1 cellular context compared by ENCODE assay signal in the genomic region with DNA sequence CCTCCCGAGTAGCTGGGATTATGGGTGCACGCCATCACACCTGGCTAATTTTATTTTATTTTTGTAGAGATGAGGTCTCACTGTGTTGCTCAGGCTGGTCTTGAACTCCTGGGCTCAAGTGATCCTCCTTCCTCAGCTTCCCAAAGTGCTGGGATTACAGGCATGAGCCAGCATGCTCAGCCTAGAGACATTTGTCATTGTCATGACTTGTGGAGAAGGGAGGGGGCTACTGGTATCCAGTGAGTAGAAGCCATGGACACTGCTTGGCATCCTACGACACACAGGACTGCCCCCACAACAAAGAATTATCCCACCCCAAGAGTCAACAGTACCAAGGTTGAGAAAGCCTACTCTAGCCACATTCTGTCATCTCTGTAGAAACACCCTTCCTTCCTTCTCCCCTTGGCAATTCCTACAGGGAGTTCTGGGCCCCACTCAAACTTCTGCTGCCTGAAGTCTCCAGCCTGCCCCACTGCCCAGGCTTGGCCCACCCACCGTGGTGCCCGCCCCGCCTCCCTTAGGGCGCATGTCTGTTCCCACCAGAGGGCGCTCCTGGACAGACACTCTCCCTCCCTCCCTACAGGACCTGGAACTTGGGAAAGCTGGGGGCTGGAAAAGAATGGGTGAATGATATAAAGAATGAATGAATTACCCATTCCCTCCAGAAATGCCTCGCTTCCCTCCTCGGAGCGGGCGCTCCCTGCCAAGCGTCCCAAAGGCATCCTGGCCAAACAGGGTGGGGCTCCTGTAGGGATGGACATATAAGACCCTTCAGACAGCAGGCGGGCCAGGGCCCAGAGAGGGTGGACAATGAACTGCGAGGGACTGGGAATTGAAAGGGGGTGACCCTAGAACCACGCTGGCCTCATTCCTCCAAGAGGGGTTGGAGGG.
TF ChIP-seq lines count a peak whose summit lies in the region.

No MANE protein-coding gene starts in this region.

TF ChIP-seq in A549, 52 proteins besides CTCF, POLR2A, EP300 and RAD21 (continued from another document):
- TF ChIP-seq, protein P1, sequence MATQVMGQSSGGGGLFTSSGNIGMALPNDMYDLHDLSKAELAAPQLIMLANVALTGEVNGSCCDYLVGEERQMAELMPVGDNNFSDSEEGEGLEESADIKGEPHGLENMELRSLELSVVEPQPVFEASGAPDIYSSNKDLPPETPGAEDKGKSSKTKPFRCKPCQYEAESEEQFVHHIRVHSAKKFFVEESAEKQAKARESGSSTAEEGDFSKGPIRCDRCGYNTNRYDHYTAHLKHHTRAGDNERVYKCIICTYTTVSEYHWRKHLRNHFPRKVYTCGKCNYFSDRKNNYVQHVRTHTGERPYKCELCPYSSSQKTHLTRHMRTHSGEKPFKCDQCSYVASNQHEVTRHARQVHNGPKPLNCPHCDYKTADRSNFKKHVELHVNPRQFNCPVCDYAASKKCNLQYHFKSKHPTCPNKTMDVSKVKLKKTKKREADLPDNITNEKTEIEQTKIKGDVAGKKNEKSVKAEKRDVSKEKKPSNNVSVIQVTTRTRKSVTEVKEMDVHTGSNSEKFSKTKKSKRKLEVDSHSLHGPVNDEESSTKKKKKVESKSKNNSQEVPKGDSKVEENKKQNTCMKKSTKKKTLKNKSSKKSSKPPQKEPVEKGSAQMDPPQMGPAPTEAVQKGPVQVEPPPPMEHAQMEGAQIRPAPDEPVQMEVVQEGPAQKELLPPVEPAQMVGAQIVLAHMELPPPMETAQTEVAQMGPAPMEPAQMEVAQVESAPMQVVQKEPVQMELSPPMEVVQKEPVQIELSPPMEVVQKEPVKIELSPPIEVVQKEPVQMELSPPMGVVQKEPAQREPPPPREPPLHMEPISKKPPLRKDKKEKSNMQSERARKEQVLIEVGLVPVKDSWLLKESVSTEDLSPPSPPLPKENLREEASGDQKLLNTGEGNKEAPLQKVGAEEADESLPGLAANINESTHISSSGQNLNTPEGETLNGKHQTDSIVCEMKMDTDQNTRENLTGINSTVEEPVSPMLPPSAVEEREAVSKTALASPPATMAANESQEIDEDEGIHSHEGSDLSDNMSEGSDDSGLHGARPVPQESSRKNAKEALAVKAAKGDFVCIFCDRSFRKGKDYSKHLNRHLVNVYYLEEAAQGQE (IDR thresholded peaks at IDR 0.05) = no peak
- TF ChIP-seq EHMT2 (IDR thresholded peaks at IDR 0.05; ENCODE audit: low read depth) (no peak), ESRRA (IDR thresholded peaks at IDR 0.05; ENCODE audit: borderline replicate concordance, low read length) (no peak), NPAS2 (CRISPR knock-in tag; IDR thresholded peaks at IDR 0.05; ENCODE audit: borderline replicate concordance) (no peak), JUNB (IDR thresholded peaks at IDR 0.05) (no peak), RFX5 (IDR thresholded peaks at IDR 0.05) (no peak), PHF8 (IDR thresholded peaks at IDR 0.05; ENCODE audit: borderline replicate concordance, low read depth) (no peak), HOXB5 (CRISPR knock-in tag; IDR thresholded peaks at IDR 0.05) (no peak), TP53 (CRISPR knock-in tag; IDR thresholded peaks at IDR 0.05) (no peak), HOXA7 (CRISPR knock-in tag; IDR thresholded peaks at IDR 0.05) (no peak)
- TF ChIP-seq, protein P2, sequence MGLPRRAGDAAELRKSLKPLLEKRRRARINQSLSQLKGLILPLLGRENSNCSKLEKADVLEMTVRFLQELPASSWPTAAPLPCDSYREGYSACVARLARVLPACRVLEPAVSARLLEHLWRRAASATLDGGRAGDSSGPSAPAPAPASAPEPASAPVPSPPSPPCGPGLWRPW (IDR thresholded peaks at IDR 0.05) = no peak
- TF ChIP-seq, protein P3, sequence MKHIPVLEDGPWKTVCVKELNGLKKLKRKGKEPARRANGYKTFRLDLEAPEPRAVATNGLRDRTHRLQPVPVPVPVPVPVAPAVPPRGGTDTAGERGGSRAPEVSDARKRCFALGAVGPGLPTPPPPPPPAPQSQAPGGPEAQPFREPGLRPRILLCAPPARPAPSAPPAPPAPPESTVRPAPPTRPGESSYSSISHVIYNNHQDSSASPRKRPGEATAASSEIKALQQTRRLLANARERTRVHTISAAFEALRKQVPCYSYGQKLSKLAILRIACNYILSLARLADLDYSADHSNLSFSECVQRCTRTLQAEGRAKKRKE (CRISPR knock-in tag; IDR thresholded peaks at IDR 0.05; ENCODE audit: low read depth) = no peak
- TF ChIP-seq, protein P4, sequence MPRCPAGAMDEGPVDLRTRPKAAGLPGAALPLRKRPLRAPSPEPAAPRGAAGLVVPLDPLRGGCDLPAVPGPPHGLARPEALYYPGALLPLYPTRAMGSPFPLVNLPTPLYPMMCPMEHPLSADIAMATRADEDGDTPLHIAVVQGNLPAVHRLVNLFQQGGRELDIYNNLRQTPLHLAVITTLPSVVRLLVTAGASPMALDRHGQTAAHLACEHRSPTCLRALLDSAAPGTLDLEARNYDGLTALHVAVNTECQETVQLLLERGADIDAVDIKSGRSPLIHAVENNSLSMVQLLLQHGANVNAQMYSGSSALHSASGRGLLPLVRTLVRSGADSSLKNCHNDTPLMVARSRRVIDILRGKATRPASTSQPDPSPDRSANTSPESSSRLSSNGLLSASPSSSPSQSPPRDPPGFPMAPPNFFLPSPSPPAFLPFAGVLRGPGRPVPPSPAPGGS (IDR thresholded peaks at IDR 0.05) = no peak
- TF ChIP-seq, protein P5, sequence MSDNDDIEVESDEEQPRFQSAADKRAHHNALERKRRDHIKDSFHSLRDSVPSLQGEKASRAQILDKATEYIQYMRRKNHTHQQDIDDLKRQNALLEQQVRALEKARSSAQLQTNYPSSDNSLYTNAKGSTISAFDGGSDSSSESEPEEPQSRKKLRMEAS (IDR thresholded peaks at IDR 0.05) = peak; percentile 36; the same call in 1 of the 2 replicates
- TF ChIP-seq, protein P6, sequence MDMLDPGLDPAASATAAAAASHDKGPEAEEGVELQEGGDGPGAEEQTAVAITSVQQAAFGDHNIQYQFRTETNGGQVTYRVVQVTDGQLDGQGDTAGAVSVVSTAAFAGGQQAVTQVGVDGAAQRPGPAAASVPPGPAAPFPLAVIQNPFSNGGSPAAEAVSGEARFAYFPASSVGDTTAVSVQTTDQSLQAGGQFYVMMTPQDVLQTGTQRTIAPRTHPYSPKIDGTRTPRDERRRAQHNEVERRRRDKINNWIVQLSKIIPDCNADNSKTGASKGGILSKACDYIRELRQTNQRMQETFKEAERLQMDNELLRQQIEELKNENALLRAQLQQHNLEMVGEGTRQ (IDR thresholded peaks at IDR 0.05) = no peak
